In genomic region chrX:119885554-119886428, GRCh38 we compare ENCODE assay signal across 8 cellular contexts. TPM values are rescaled to one million over a fixed set of nuclear protein-coding genes. Genes with fewer than 3 reads are reported as not detected.
DNase-seq lines count a peak whose midpoint lies in the region; ATAC-seq lines count a peak whose summit lies in the region.

No MANE protein-coding gene starts in this region.

- H3K27ac Mint-ChIP-seq in activated CD8-positive, alpha-beta memory T cell treated with anti-CD3 and anti-CD28 coated beads, Interleukin-2, amount 10 ng/mL, durations not matched to agents 7 days and 5 days, result peak overlapping the region; percentile 72
- peak overlapping the region in 1 of 2 donors; percentile 35 for H3K27ac Mint-ChIP-seq in effector memory CD8-positive, alpha-beta T cell
- H3K27ac Mint-ChIP-seq in stimulated activated naive CD8-positive, alpha-beta T cell treated with anti-CD3 and anti-CD28 coated beads, Interleukin-15, amount 100 ng/mL, for 72 hours, result no peak overlapping the region

- CTCF ChIA-PET in activated CD8-positive, alpha-beta memory T cell treated with anti-CD3 and anti-CD28 coated beads, Interleukin-2, amount 10 ng/mL, durations not matched to agents 7 days and 5 days (lab: Charles Lee), result interaction anchor here (2.3 kb wide), 1 partner anchor 98 kb away, joined by 8 read pairs; no protein-coding TSS in a partner anchor

- ATAC-seq in activated CD8-positive, alpha-beta memory T cell treated with anti-CD3 and anti-CD28 coated beads, Interleukin-2, amount 10 ng/mL, durations not matched to agents 7 days and 5 days, result peak; percentile 92
- peak; percentile 66 for ATAC-seq in effector memory CD8-positive, alpha-beta T cell (replicated peaks)
- ATAC-seq in stimulated activated naive CD8-positive, alpha-beta T cell treated with anti-CD3 and anti-CD28 coated beads, Interleukin-15, amount 100 ng/mL, for 72 hours, result peak; percentile 64
- ATAC-seq in HG02678 (IDR thresholded peaks at IDR 0.05; ENCODE audit: unreplicated experiment) (no peak), HG03135 (IDR thresholded peaks at IDR 0.05; ENCODE audit: unreplicated experiment) (no peak)

- peak; percentile 70 for DNase-seq in activated CD8-positive, alpha-beta memory T cell treated with anti-CD3 and anti-CD28 coated beads, Interleukin-2, amount 10 ng/mL, durations not matched to agents 7 days and 5 days
- DNase-seq in activated CD8-positive, alpha-beta memory T cell treated with anti-CD3 and anti-CD28 coated beads, Interleukin-2, amount 50 U/mL, for 4 hours, result no peak
- DNase-seq in RPMI7951 (ENCODE audit: low read depth), result peak; percentile 55
- DNase-seq in effector memory CD8-positive, alpha-beta T cell, result peak in 2 of 3 experiments; percentile 10 to 15
- peak; percentile 6 to 21 for DNase-seq in stimulated activated naive CD8-positive, alpha-beta T cell treated with anti-CD3 and anti-CD28 coated beads, Interleukin-15, amount 100 ng/mL, for 72 hours
- no peak for DNase-seq in activated CD8-positive, alpha-beta memory T cell treated with anti-CD3 and anti-CD28 coated beads, Interleukin-2, amount 50 U/mL, for 48 hours

- H3K27me3 Mint-ChIP-seq in activated CD8-positive, alpha-beta memory T cell treated with anti-CD3 and anti-CD28 coated beads, Interleukin-2, amount 10 ng/mL, durations not matched to agents 7 days and 5 days, result no peaks in the 10 kb centered on the region
- H3K27me3 Mint-ChIP-seq in effector memory CD8-positive, alpha-beta T cell, result no peaks in the 10 kb centered on the region
- peaks cover 7% of the 10 kb centered on the region for H3K27me3 Mint-ChIP-seq in stimulated activated naive CD8-positive, alpha-beta T cell treated with anti-CD3 and anti-CD28 coated beads, Interleukin-15, amount 100 ng/mL, for 72 hours

- H3K36me3 Mint-ChIP-seq in activated CD8-positive, alpha-beta memory T cell treated with anti-CD3 and anti-CD28 coated beads, Interleukin-2, amount 10 ng/mL, durations not matched to agents 7 days and 5 days, result no peaks in the 10 kb centered on the region
- H3K36me3 Mint-ChIP-seq in effector memory CD8-positive, alpha-beta T cell (ENCODE audit: insufficient read depth), result peaks cover 6% of the 10 kb centered on the region

- peak overlapping the region; percentile 65 for H3K4me3 Mint-ChIP-seq in activated CD8-positive, alpha-beta memory T cell treated with anti-CD3 and anti-CD28 coated beads, Interleukin-2, amount 10 ng/mL, durations not matched to agents 7 days and 5 days
- peak overlapping the region; percentile 59 to 62 for H3K4me3 Mint-ChIP-seq in effector memory CD8-positive, alpha-beta T cell
- H3K4me3 Mint-ChIP-seq in stimulated activated naive CD8-positive, alpha-beta T cell treated with anti-CD3 and anti-CD28 coated beads, Interleukin-15, amount 100 ng/mL, for 72 hours, result peak overlapping the region; percentile 33 to 37

- H3K4me1 Mint-ChIP-seq in activated CD8-positive, alpha-beta memory T cell treated with anti-CD3 and anti-CD28 coated beads, Interleukin-2, amount 10 ng/mL, durations not matched to agents 7 days and 5 days, result peaks cover 18% of the 10 kb centered on the region
- H3K4me1 Mint-ChIP-seq in effector memory CD8-positive, alpha-beta T cell (ENCODE audit: low read depth in 2 of 2), result peaks cover 5% of the 10 kb centered on the region in 2 donors
- peaks cover 9% of the 10 kb centered on the region for H3K4me1 Mint-ChIP-seq in stimulated activated naive CD8-positive, alpha-beta T cell treated with anti-CD3 and anti-CD28 coated beads, Interleukin-15, amount 100 ng/mL, for 72 hours

- no peaks in the 10 kb centered on the region for H3K9me3 Mint-ChIP-seq in activated CD8-positive, alpha-beta memory T cell treated with anti-CD3 and anti-CD28 coated beads, Interleukin-2, amount 10 ng/mL, durations not matched to agents 7 days and 5 days (ENCODE audit: low read depth)
- H3K9me3 Mint-ChIP-seq in effector memory CD8-positive, alpha-beta T cell, result no peaks in the 10 kb centered on the region
- H3K9me3 Mint-ChIP-seq in stimulated activated naive CD8-positive, alpha-beta T cell treated with anti-CD3 and anti-CD28 coated beads, Interleukin-15, amount 100 ng/mL, for 72 hours, result no peaks in the 10 kb centered on the region

RNA-seq across cellular contexts. Expression of gene AKAP14, which starts 9.9 kb away (rescaled TPM):
- not detected for total RNA-seq in activated CD8-positive, alpha-beta memory T cell treated with anti-CD3 and anti-CD28 coated beads, Interleukin-2, amount 10 ng/mL, durations not matched to agents 7 days and 5 days
- total RNA-seq in RPMI7951 (2014; rRNA removed; shearing (Covaris generic)), result not detected in 2 replicates

RNA-seq across cellular contexts. Expression of gene NDUFA1, which starts 14.2 kb away (rescaled TPM):
- 100 to 1,000 TPM in 1 of 2 experiments, 10 to 100 TPM in 1; 93.2 to 102 TPM for total RNA-seq in activated CD8-positive, alpha-beta memory T cell treated with anti-CD3 and anti-CD28 coated beads, Interleukin-2, amount 10 ng/mL, durations not matched to agents 7 days and 5 days
- total RNA-seq in RPMI7951 (2014; rRNA removed; shearing (Covaris generic)), result 71.4 and 78.7 TPM in 2 replicates

RNA-seq across cellular contexts. Expression of gene RNF113A, which starts 14.3 kb away (rescaled TPM):
- 10 to 100 TPM; 32.2 to 32.5 TPM for total RNA-seq in activated CD8-positive, alpha-beta memory T cell treated with anti-CD3 and anti-CD28 coated beads, Interleukin-2, amount 10 ng/mL, durations not matched to agents 7 days and 5 days
- total RNA-seq in RPMI7951 (2014; rRNA removed; shearing (Covaris generic)), result 13.5 and 16.2 TPM in 2 replicates

RNA-seq across cellular contexts. Expression of gene UPF3B, which starts 33.0 kb away (rescaled TPM):
- 10 to 100 TPM; 11.3 to 12.8 TPM for total RNA-seq in activated CD8-positive, alpha-beta memory T cell treated with anti-CD3 and anti-CD28 coated beads, Interleukin-2, amount 10 ng/mL, durations not matched to agents 7 days and 5 days
- total RNA-seq in RPMI7951 (2014; rRNA removed; shearing (Covaris generic)), result 2.6 and 3.8 TPM in 2 replicates

RNA-seq across cellular contexts. Expression of gene NKAP, which starts 57.8 kb away (rescaled TPM):
- total RNA-seq in activated CD8-positive, alpha-beta memory T cell treated with anti-CD3 and anti-CD28 coated beads, Interleukin-2, amount 10 ng/mL, durations not matched to agents 7 days and 5 days, result 10 to 100 TPM in 1 of 2 experiments, 1 to 10 TPM in 1; 8.1 to 10.4 TPM
- total RNA-seq in RPMI7951 (2014; rRNA removed; shearing (Covaris generic)), result 2.1 and 2.9 TPM in 2 replicates

Comparison
In these comparisons a context has a peak if more than half of its experiments do, and no peak if none do; other contexts are left out.
1. DNase-seq: peak in activated CD8-positive, alpha-beta memory T cell treated with anti-CD3 and anti-CD28 coated beads, Interleukin-2, amount 10 ng/mL, durations not matched to agents 7 days and 5 days (single experiment), RPMI7951 (single experiment), effector memory CD8-positive, alpha-beta T cell (2 of 3) and stimulated activated naive CD8-positive, alpha-beta T cell treated with anti-CD3 and anti-CD28 coated beads, Interleukin-15, amount 100 ng/mL, for 72 hours (2 of 2); none in activated CD8-positive, alpha-beta memory T cell treated with anti-CD3 and anti-CD28 coated beads, Interleukin-2, amount 50 U/mL, for 4 hours (single experiment) and activated CD8-positive, alpha-beta memory T cell treated with anti-CD3 and anti-CD28 coated beads, Interleukin-2, amount 50 U/mL, for 48 hours (single experiment).
2. ATAC-seq: peak in activated CD8-positive, alpha-beta memory T cell treated with anti-CD3 and anti-CD28 coated beads, Interleukin-2, amount 10 ng/mL, durations not matched to agents 7 days and 5 days (single experiment), effector memory CD8-positive, alpha-beta T cell (single experiment) and stimulated activated naive CD8-positive, alpha-beta T cell treated with anti-CD3 and anti-CD28 coated beads, Interleukin-15, amount 100 ng/mL, for 72 hours (single experiment); none in HG02678 (single experiment) and HG03135 (single experiment).
3. Peak in every context shown above with its lines, with median percentiles within 50 percentile points of each other: H3K4me3 Mint-ChIP-seq.